Comparison of ENCODE assay signal across 22 cellular contexts in genomic region chr22:46246178-46246577, GRCh38. TPM values are rescaled to one million over a fixed set of nuclear protein-coding genes. Genes with fewer than 3 reads are reported as not detected.
"Had no signal": no experiment of that assay in that cellular context is flagged by ENCODE, and none has a peak within 500 bp of the region (broad histone marks: within the 10 kb centered on the region; RNA-seq: fewer than 3 reads in every experiment).

No MANE protein-coding gene starts in this region.

- ATAC-seq: natural killer cell; stimulated activated naive CD8-positive, alpha-beta T cell treated with anti-CD3 and anti-CD28 coated beads, Interleukin-15, Interleukin-2, amounts not matched to agents 100 U/mL and 50 U/mL, for 24 hours; upper lobe of right lung had no signal

- H3K27ac ChIP-seq: epithelial cell of prostate, skin epidermis, upper lobe of right lung had no signal

- H3K36me3 ChIP-seq: upper lobe of right lung had no signal

- H3K4me3 ChIP-seq: esophagus squamous epithelium, lung, skin epidermis, upper lobe of right lung had no signal

- DNase-seq: activated CD4-positive, alpha-beta memory T cell treated with anti-CD3 and anti-CD28 coated beads for 36 hours; activated CD4-positive, alpha-beta T cell treated with anti-CD3 and anti-CD28 coated beads, Interleukin-2, amount 10 ng/mL, durations not matched to agents 24 days and 14 days; activated CD4-positive, CD25-positive, alpha-beta regulatory T cell treated with anti-CD3 and anti-CD28 coated beads, Interleukin-2, amount 50 U/mL, for 72 hours; activated CD8-positive, alpha-beta memory T cell treated with anti-CD3 and anti-CD28 coated beads, Interleukin-2, amount 50 U/mL, for 4 hours; activated gamma-delta T cell treated with Interleukin-2 at 50 U/mL for 16 hours; activated naive CD4-positive, alpha-beta T cell treated with anti-CD3 and anti-CD28 coated beads, Interleukin-2, amount 50 U/mL, for 16 hours; activated T-cell treated with anti-CD3 and anti-CD28 coated beads, Interleukin-2, amount 50 U/mL, for 24 hours; effector CD8-positive, alpha-beta T cell; esophagus squamous epithelium; immature natural killer cell; mesendoderm; natural killer cell; stimulated activated CD4-positive, alpha-beta T cell treated with anti-CD3 and anti-CD28 coated beads, Interleukin-12 subunit alpha, Interleukin-12 subunit beta, amount 100 ng/mL, for 4 hours; stimulated activated CD4-positive, alpha-beta T cell treated with anti-CD3 and anti-CD28 coated beads, Interleukin-4, amount 100 ng/mL, for 1 hour; stimulated activated naive CD8-positive, alpha-beta T cell treated with anti-CD3 and anti-CD28 coated beads, Interleukin-15, Interleukin-2, amounts not matched to agents 100 U/mL and 50 U/mL, for 24 hours; T-helper 2 cell; upper lobe of right lung had no signal

- H3K9me3 ChIP-seq: esophagus squamous epithelium, upper lobe of right lung had no signal

- H3K27me3 ChIP-seq: esophagus squamous epithelium, upper lobe of right lung had no signal

RNA-seq across cellular contexts. Expression of gene PKDREJ, which starts 17.0 kb away (rescaled TPM):
- total RNA-seq: activated CD4-positive, alpha-beta memory T cell treated with anti-CD3 and anti-CD28 coated beads for 36 hours; activated CD4-positive, alpha-beta T cell treated with anti-CD3 and anti-CD28 coated beads, Interleukin-2, amount 10 ng/mL, durations not matched to agents 24 days and 14 days; activated CD8-positive, alpha-beta memory T cell treated with anti-CD3 and anti-CD28 coated beads for 36 hours; dermis blood vessel endothelial cell; upper lobe of right lung had no signal
